ENCODE assay signal across 1 cellular context in genomic region chr9:115590016-115590415, GRCh38.
TF ChIP-seq lines count a peak whose summit lies in the region.

No MANE protein-coding gene starts in this region.

TF ChIP-seq in A549, 52 proteins besides CTCF, POLR2A, EP300 and RAD21 (continued from another document):
- TF ChIP-seq USF2 (IDR thresholded peaks at IDR 0.05) (no peak), GATA3 (IDR thresholded peaks at IDR 0.05; ENCODE audit: borderline replicate concordance) (peak; percentile 73; the same call in 1 of the 2 replicates), MAZ (IDR thresholded peaks at IDR 0.05; ENCODE audit: borderline replicate concordance, low read depth, low read length) (no peak), REST (IDR thresholded peaks at IDR 0.05) (no peak), HEYL (CRISPR knock-in tag; IDR thresholded peaks at IDR 0.05) (no peak), NFE2L2 (conservative IDR thresholded peaks at IDR 0.05; ENCODE audit: low read length) (no peak), E2F6 (IDR thresholded peaks at IDR 0.05; ENCODE audit: borderline replicate concordance, low read depth) (no peak), RARB (CRISPR knock-in tag; IDR thresholded peaks at IDR 0.05) (no peak), ZSCAN20 (CRISPR knock-in tag; IDR thresholded peaks at IDR 0.05) (no peak), JUN (IDR thresholded peaks at IDR 0.05) (peak; percentile 60 to 65; a peak in 3 of 5 replicates), POLR2AphosphoS2 (conservative IDR thresholded peaks at IDR 0.05; ENCODE audit: low read length) (no peak), CHD2 (IDR thresholded peaks at IDR 0.05; ENCODE audit: low read length, partially characterized antibody) (no peak), PHF8 (IDR thresholded peaks at IDR 0.05; ENCODE audit: borderline replicate concordance, low read depth) (no peak), CBX8 (IDR thresholded peaks at IDR 0.05) (no peak), PBX3 (IDR thresholded peaks at IDR 0.05) (no peak), RCOR1 (IDR thresholded peaks at IDR 0.05; ENCODE audit: low read depth, low read length) (no peak), RNF2 (IDR thresholded peaks at IDR 0.05; ENCODE audit: borderline replicate concordance, low read depth) (no peak), JUNB (IDR thresholded peaks at IDR 0.05) (peak; percentile 74), ESRRA (IDR thresholded peaks at IDR 0.05; ENCODE audit: borderline replicate concordance, low read length) (no peak), TFCP2L1 (CRISPR knock-in tag; IDR thresholded peaks at IDR 0.05) (no peak), HOXB13 (CRISPR knock-in tag; IDR thresholded peaks at IDR 0.05; ENCODE audit: low read depth) (no peak)
